Comparison of ENCODE assay signal across 16 cellular contexts in genomic region chr12:78530065-78530765, GRCh38.
DNase-seq lines count a peak whose midpoint lies in the region; TF ChIP-seq lines count a peak whose summit lies in the region.
"Had no signal": no experiment of that assay in that cellular context is flagged by ENCODE, and none has a peak within 500 bp of the region (broad histone marks: within the 10 kb centered on the region; RNA-seq: fewer than 3 reads in every experiment).

No MANE protein-coding gene starts in this region.

- no peaks in the 10 kb centered on the region for H3K9me2 ChIP-seq in SK-N-SH

- TF ChIP-seq CTCF in A673 (conservative IDR thresholded peaks at IDR 0.05; ENCODE audit: low read depth, low read length) (no peak), HFFc6 (IDR thresholded peaks at IDR 0.05) (no peak), astrocyte of the cerebellum (IDR thresholded peaks at IDR 0.05; ENCODE audit: low read depth, low read length, missing control alignments) (no peak), SK-N-SH (IDR thresholded peaks at IDR 0.05) (no peak)

- no peak overlapping the region for H3K9ac ChIP-seq in SK-N-SH

- DNase-seq in A673 (ENCODE audit: low spot score) (peak; percentile 78), HFFc6 (peak; percentile 0), astrocyte of the cerebellum (ENCODE audit: low read depth) (peak; percentile 70), iPS-NIHi7 (ENCODE audit: extremely low spot score) (peak; percentile 22), activated gamma-delta T cell (lab: John Stamatoyannopoulos, UW) (no peak), SK-N-SH (no peak), GM19238 (ENCODE audit: insufficient read length, low spot score) (no peak)
- DNase-seq in activated CD4-positive, alpha-beta T cell treated with anti-CD3 and anti-CD28 coated beads, Interleukin-2, amount 50 U/mL, for 48 hours, result no peak
- DNase-seq: activated T-cell treated with anti-CD3 and anti-CD28 coated beads, Interleukin-2, amount 50 U/mL, for 48 hours; immature natural killer cell; MV-4-11; NCI-H774; sigmoid colon; transverse colon had no signal

- 89% methylated on average over 4 of the region's 4 CpGs for WGBS in SK-N-SH (ENCODE audit: low lambda C conversion rate)

- no peak overlapping the region for H3K4me3 ChIP-seq in A673 (ENCODE audit: low read depth, low read length, poor library complexity, severe bottlenecking)
- H3K4me3 ChIP-seq in astrocyte of the cerebellum (ENCODE audit: low read depth, low read length), result no peak overlapping the region
- no peak overlapping the region for H3K4me3 ChIP-seq in SK-N-SH (ENCODE audit: low read depth in 2 of 2, low read length in 1 of 2)
- H3K4me3 ChIP-seq: sigmoid colon, transverse colon had no signal

- BruUV-seq in A673 (replicated peaks; lab: Mats Ljungman, UMichigan), result no TSS peak

- intact Hi-C loops in A673 (cut with micrococcal nuclease; ENCODE audit: unreplicated experiment), result no loop called here

- no peaks in the 10 kb centered on the region for H3K79me2 ChIP-seq in SK-N-SH (ENCODE audit: insufficient read depth)

- H3K4me2 ChIP-seq in SK-N-SH, result no peak overlapping the region

- H3K4me1 ChIP-seq in A673 (ENCODE audit: insufficient read depth, low read length, poor library complexity, severe bottlenecking) (peaks cover 20% of the 10 kb centered on the region), SK-N-SH (ENCODE audit: control insufficient read depth in 1 of 2, insufficient read depth in 2 of 2, low read depth in 1 of 2, low read length in 1 of 2) (no peaks in the 10 kb centered on the region)
- H3K4me1 ChIP-seq: sigmoid colon, transverse colon had no signal

- H3K4me1 Mint-ChIP-seq in HFFc6 (ENCODE audit: low read depth), result no peaks in the 10 kb centered on the region
- H3K4me1 Mint-ChIP-seq: immature natural killer cell had no signal

- H3F3A ChIP-seq in SK-N-SH (replicated peaks; ENCODE audit: insufficient read depth), result no peaks in the 10 kb centered on the region

- H2AFZ ChIP-seq in SK-N-SH (ENCODE audit: low read depth), result no peak overlapping the region

- POLR2A ChIA-PET in A673 (lab: Charles Lee; ENCODE audit: low non-redundant PET), result no interaction called here
- POLR2A ChIA-PET in SK-N-SH (lab: Yijun Ruan, JAX), result no interaction called here

- in situ Hi-C loops in astrocyte of the cerebellum (cut with HindIII; ENCODE audit: low sequenced_read_pairs), result no loop called here

- CTCF ChIA-PET in A673 (lab: Charles Lee), result no interaction called here
- CTCF ChIA-PET in SK-N-SH (lab: Yijun Ruan, JAX), result no interaction called here

- no peak overlapping the region for H3K4me3 Mint-ChIP-seq in HFFc6
- H3K4me3 Mint-ChIP-seq: brain, immature natural killer cell had no signal

- H3K36me3 ChIP-seq in A673 (ENCODE audit: insufficient read depth, low read length, poor library complexity, severe bottlenecking) (no peaks in the 10 kb centered on the region), SK-N-SH (replicated peaks in 1 of 2; ENCODE audit: control insufficient read depth in 1 of 2, insufficient read depth in 2 of 2, low read length in 1 of 2) (no peaks in the 10 kb centered on the region)
- H3K36me3 ChIP-seq: sigmoid colon, transverse colon had no signal

- no peak for TF ChIP-seq EP300 in SK-N-SH (IDR thresholded peaks at IDR 0.05; ENCODE audit: borderline replicate concordance in 1 of 2, low read depth in 1 of 2, low read length in 1 of 2)

- no peak overlapping the region for H3K27ac Mint-ChIP-seq in HFFc6
- H3K27ac Mint-ChIP-seq: immature natural killer cell had no signal

- no peaks in the 10 kb centered on the region for H3K27me3 ChIP-seq in A673 (replicated peaks; ENCODE audit: insufficient read depth, low read depth, low read length, poor library complexity)
- H3K27me3 ChIP-seq in SK-N-SH (ENCODE audit: insufficient read depth), result no peaks in the 10 kb centered on the region
- H3K27me3 ChIP-seq: sigmoid colon, transverse colon had no signal

- no peak for TF ChIP-seq RAD21 in SK-N-SH (IDR thresholded peaks at IDR 0.05; ENCODE audit: low read length)

- H3K27ac ChIP-seq in A673 (ENCODE audit: low read depth, low read length, poor library complexity, severe bottlenecking), result no peak overlapping the region
- no peak overlapping the region for H3K27ac ChIP-seq in SK-N-SH (ENCODE audit: low read depth in 2 of 2, low read length in 1 of 2)
- H3K27ac ChIP-seq: epithelial cell of prostate, sigmoid colon, transverse colon had no signal

- H3K36me3 Mint-ChIP-seq in HFFc6 (ENCODE audit: low read depth), result no peaks in the 10 kb centered on the region
- H3K36me3 Mint-ChIP-seq: brain, immature natural killer cell had no signal

- H3K9me3 ChIP-seq in A673 (ENCODE audit: low read depth, low read length, poor library complexity, severe bottlenecking) (no peaks in the 10 kb centered on the region), SK-N-SH (no peaks in the 10 kb centered on the region)
- H3K9me3 ChIP-seq: sigmoid colon, transverse colon had no signal

- no peaks in the 10 kb centered on the region; the same call in 1 of the 2 replicates for H3K27me3 Mint-ChIP-seq in HFFc6 (ENCODE audit: insufficient read depth)

- no peaks in the 10 kb centered on the region for H3K9me3 Mint-ChIP-seq in HFFc6
- H3K9me3 Mint-ChIP-seq: brain had no signal

- H4K20me1 ChIP-seq in SK-N-SH (ENCODE audit: insufficient read depth), result no peaks in the 10 kb centered on the region

TF ChIP-seq in SK-N-SH, 30 proteins besides CTCF, POLR2A, EP300 and RAD21 (continues in another document):
- TF ChIP-seq USF2 (IDR thresholded peaks at IDR 0.05; ENCODE audit: borderline replicate concordance, low read depth, low read length) (no peak), REST (IDR thresholded peaks at IDR 0.05; ENCODE audit: low read depth, low read length) (no peak), RCOR1 (IDR thresholded peaks at IDR 0.05; ENCODE audit: low read length) (no peak), ELF1 (IDR thresholded peaks at IDR 0.05) (no peak), TCF12 (IDR thresholded peaks at IDR 0.05) (no peak), ZBTB33 (IDR thresholded peaks at IDR 0.05; ENCODE audit: borderline replicate concordance, low read depth) (no peak), FOXJ3 (CRISPR knock-in tag; IDR thresholded peaks at IDR 0.05) (no peak), MAX (IDR thresholded peaks at IDR 0.05; ENCODE audit: low read depth) (no peak), TAF1 (IDR thresholded peaks at IDR 0.05; ENCODE audit: borderline replicate concordance, low read depth, low read length) (no peak), GATA2 (CRISPR knock-in tag; IDR thresholded peaks at IDR 0.05) (no peak)

Comparison
In these comparisons a context has a peak if more than half of its experiments do, and no peak if none do; other contexts are left out.
1. DNase-seq: peak in A673 (single experiment), HFFc6 (single experiment), astrocyte of the cerebellum (single experiment) and iPS-NIHi7 (single experiment); none in activated gamma-delta T cell (single experiment), activated CD4-positive, alpha-beta T cell treated with anti-CD3 and anti-CD28 coated beads, Interleukin-2, amount 50 U/mL, for 48 hours (0 of 2), SK-N-SH (single experiment) and GM19238 (single experiment).